Comparison of ENCODE assay signal across 28 cellular contexts in genomic region chr11:61872935-61873565, GRCh38.
"Had no signal": no experiment of that assay in that cellular context is flagged by ENCODE, and none has a peak within 500 bp of the region (broad histone marks: within the 10 kb centered on the region; RNA-seq: fewer than 3 reads in every experiment).

No MANE protein-coding gene starts in this region.

- H3K27me3 Mint-ChIP-seq: memory B cell; stimulated activated memory B cell treated with anti-CD40 and anti-IgM and Interleukin-4, amounts not matched to agents 10 μg/mL and 1 μg/mL and 100 μg/mL, for 72 hours had no signal

- H3K27ac Mint-ChIP-seq: effector memory CD8-positive, alpha-beta T cell; immature natural killer cell; memory B cell; naive thymus-derived CD4-positive, alpha-beta T cell; nephron; stimulated activated memory B cell treated with anti-CD40 and anti-IgM and Interleukin-4, amounts not matched to agents 10 μg/mL and 1 μg/mL and 100 μg/mL, for 72 hours; type B pancreatic cell had no signal

- H3K4me3 Mint-ChIP-seq: effector memory CD8-positive, alpha-beta T cell; immature natural killer cell; memory B cell; naive thymus-derived CD4-positive, alpha-beta T cell; nephron; stimulated activated memory B cell treated with anti-CD40 and anti-IgM and Interleukin-4, amounts not matched to agents 10 μg/mL and 1 μg/mL and 100 μg/mL, for 72 hours; type B pancreatic cell had no signal

- H3K27ac ChIP-seq: esophagus squamous epithelium, neutrophil, prostate gland, skin epidermis, spleen, testis had no signal

- DNase-seq: cortex of kidney; effector memory CD8-positive, alpha-beta T cell; erythroblast; esophagus squamous epithelium; foreskin melanocyte; glutamatergic neuron; heart right ventricle; hippocampal formation; immature natural killer cell; islet precursor cell; kidney glomerular epithelial cell; left colon; mucosa of descending colon; naive thymus-derived CD4-positive, alpha-beta T cell; spleen; stimulated activated CD4-positive, alpha-beta T cell treated with anti-CD3 and anti-CD28 coated beads, Interleukin-4, amount 100 ng/mL, for 4 hours; stimulated activated naive CD8-positive, alpha-beta T cell treated with anti-CD3 and anti-CD28 coated beads, Interleukin-15, Interleukin-2, amounts not matched to agents 100 U/mL and 50 U/mL, for 24 hours; testis; tibial artery had no signal

- H3K9me3 ChIP-seq: esophagus squamous epithelium, heart right ventricle, mucosa of descending colon, neutrophil, prostate gland, right atrium auricular region, spleen, testis, tibial artery had no signal

- H3K36me3 ChIP-seq: neutrophil, prostate gland had no signal

- H3K4me1 ChIP-seq: prostate gland had no signal

- H3K4me3 ChIP-seq: esophagus squamous epithelium, heart right ventricle, lung, mucosa of descending colon, prostate gland, right atrium auricular region, skin epidermis, spleen, testis, tibial artery had no signal

- H3K27me3 ChIP-seq: heart right ventricle, right atrium auricular region, testis, tibial artery had no signal

- H3K36me3 Mint-ChIP-seq: immature natural killer cell; naive thymus-derived CD4-positive, alpha-beta T cell; type B pancreatic cell had no signal

- ATAC-seq: effector memory CD8-positive, alpha-beta T cell; left colon; mucosa of descending colon; naive thymus-derived CD4-positive, alpha-beta T cell; stimulated activated memory B cell treated with anti-CD40 and anti-IgM and Interleukin-4, amounts not matched to agents 10 μg/mL and 1 μg/mL and 100 μg/mL, for 72 hours; stimulated activated naive CD8-positive, alpha-beta T cell treated with anti-CD3 and anti-CD28 coated beads, Interleukin-15, Interleukin-2, amounts not matched to agents 100 U/mL and 50 U/mL, for 24 hours had no signal
